35 cellular contexts compared by ENCODE assay signal in genomic region chr2:88117976-88118375, GRCh38. TPM values are rescaled to one million over a fixed set of nuclear protein-coding genes. Genes with fewer than 3 reads are reported as not detected.
"Had no signal": no experiment of that assay in that cellular context is flagged by ENCODE, and none has a peak within 500 bp of the region (broad histone marks: within the 10 kb centered on the region; RNA-seq: fewer than 3 reads in every experiment).

No MANE protein-coding gene starts in this region.

- H3K27ac ChIP-seq: heart left ventricle, left ventricle myocardium inferior, neural progenitor cell, neutrophil, parathyroid adenoma, right atrium auricular region, right lobe of liver, skin epidermis, thyroid gland, transverse colon, upper lobe of left lung, vagina had no signal

- H3K4me1 ChIP-seq: neural progenitor cell, parathyroid adenoma, right lobe of liver, thyroid gland, transverse colon, upper lobe of left lung, vagina had no signal

- H3K9me3 Mint-ChIP-seq: immature natural killer cell; naive thymus-derived CD8-positive, alpha-beta T cell; nephron; neural progenitor cell; stimulated activated effector memory CD8-positive, alpha-beta T cell treated with anti-CD3 and anti-CD28 coated beads, Interleukin-12 subunit alpha, Interleukin-12 subunit beta, amount 100 ng/mL, for 72 hours; stimulated activated naive CD8-positive, alpha-beta T cell treated with anti-CD3 and anti-CD28 coated beads, Interleukin-15, Interleukin-2, amounts not matched to agents 100 ng/mL and 50 ng/mL, for 24 hours had no signal

- ATAC-seq: heart left ventricle; naive thymus-derived CD8-positive, alpha-beta T cell; right lobe of liver; stimulated activated effector memory CD8-positive, alpha-beta T cell treated with anti-CD3 and anti-CD28 coated beads, Interleukin-12 subunit alpha, Interleukin-12 subunit beta, amount 100 ng/mL, for 72 hours had no signal

- H3K36me3 Mint-ChIP-seq: immature natural killer cell; naive thymus-derived CD8-positive, alpha-beta T cell; neural progenitor cell; stimulated activated effector memory CD8-positive, alpha-beta T cell treated with anti-CD3 and anti-CD28 coated beads, Interleukin-12 subunit alpha, Interleukin-12 subunit beta, amount 100 ng/mL, for 72 hours had no signal

- H3K4me3 ChIP-seq: heart left ventricle, left ventricle myocardium inferior, lung, neural progenitor cell, right atrium auricular region, right lobe of liver, skin epidermis, thyroid gland, transverse colon, upper lobe of left lung, vagina had no signal

- DNase-seq: heart left ventricle; hypothalamus; immature natural killer cell; left ventricle myocardium inferior; mesendoderm; naive thymus-derived CD8-positive, alpha-beta T cell; occipital lobe; right lobe of liver; stimulated activated CD4-positive, alpha-beta T cell treated with anti-CD3 and anti-CD28 coated beads, Interleukin-12 subunit alpha, Interleukin-12 subunit beta, amount 100 ng/mL, for 4 hours; stimulated activated CD4-positive, alpha-beta T cell treated with anti-CD3 and anti-CD28 coated beads, Interleukin-15, amount 100 ng/mL, for 24 hours; stimulated activated CD4-positive, alpha-beta T cell treated with anti-CD3 and anti-CD28 coated beads, Interleukin-2, amount 100 ng/mL, for 24 hours; stimulated activated CD4-positive, alpha-beta T cell treated with anti-CD3 and anti-CD28 coated beads, Interleukin-4, amount 100 ng/mL, for 1 hour; stimulated activated naive CD4-positive, alpha-beta T cell; thyroid gland; transverse colon; upper lobe of left lung had no signal

- H3K4me1 Mint-ChIP-seq: immature natural killer cell; neural progenitor cell; stimulated activated effector memory CD8-positive, alpha-beta T cell treated with anti-CD3 and anti-CD28 coated beads, Interleukin-12 subunit alpha, Interleukin-12 subunit beta, amount 100 ng/mL, for 72 hours had no signal

- H3K27ac Mint-ChIP-seq: immature natural killer cell; naive thymus-derived CD8-positive, alpha-beta T cell; nephron; neural progenitor cell; stimulated activated effector memory CD8-positive, alpha-beta T cell treated with anti-CD3 and anti-CD28 coated beads, Interleukin-12 subunit alpha, Interleukin-12 subunit beta, amount 100 ng/mL, for 72 hours; stimulated activated naive CD8-positive, alpha-beta T cell treated with anti-CD3 and anti-CD28 coated beads, Interleukin-15, Interleukin-2, amounts not matched to agents 100 ng/mL and 50 ng/mL, for 24 hours had no signal

- H3K4me3 Mint-ChIP-seq: immature natural killer cell; naive thymus-derived CD8-positive, alpha-beta T cell; nephron; neural progenitor cell; stimulated activated effector memory CD8-positive, alpha-beta T cell treated with anti-CD3 and anti-CD28 coated beads, Interleukin-12 subunit alpha, Interleukin-12 subunit beta, amount 100 ng/mL, for 72 hours; stimulated activated naive CD8-positive, alpha-beta T cell treated with anti-CD3 and anti-CD28 coated beads, Interleukin-15, Interleukin-2, amounts not matched to agents 100 ng/mL and 50 ng/mL, for 24 hours had no signal

- H3K27me3 ChIP-seq: heart left ventricle, neural progenitor cell, right atrium auricular region, right lobe of liver, thyroid gland, transverse colon, upper lobe of left lung, vagina had no signal

RNA-seq across cellular contexts. Expression of gene FABP1, which starts 9.9 kb away (rescaled TPM):
- total RNA-seq: heart left ventricle; kidney epithelial cell; left ventricle myocardium inferior; lower leg skin; naive thymus-derived CD8-positive, alpha-beta T cell; occipital lobe; osteocyte; posterior vena cava; pulmonary artery endothelial cell; renal cortical epithelial cell; right atrium auricular region; subcutaneous adipose tissue; temporal lobe; thyroid gland; urinary bladder; vagina had no signal
- polyA plus RNA-seq: immature natural killer cell; naive thymus-derived CD8-positive, alpha-beta T cell had no signal

RNA-seq across cellular contexts. Expression of gene SMYD1, which starts 50.4 kb away (rescaled TPM):
- total RNA-seq: kidney epithelial cell; naive thymus-derived CD8-positive, alpha-beta T cell; occipital lobe; osteocyte; posterior vena cava; pulmonary artery endothelial cell; renal cortical epithelial cell; right lobe of liver; subcutaneous adipose tissue; temporal lobe; thyroid gland; upper lobe of left lung; vagina had no signal
- polyA plus RNA-seq: immature natural killer cell; lung; naive thymus-derived CD8-positive, alpha-beta T cell had no signal
